1 cellular context compared by ENCODE assay signal in genomic region chr3:14371573-14372474, GRCh38.
TF ChIP-seq lines count a peak whose summit lies in the region.

No MANE protein-coding gene starts in this region.

TF ChIP-seq in HEK293, 187 proteins besides CTCF, POLR2A, EP300 and RAD21 (continued from another document and continues in another):
- TF ChIP-seq ZNF513 (tag by site-specific recombination; IDR thresholded peaks at IDR 0.05) (no peak), ZBTB11 (tag by site-specific recombination; conservative IDR thresholded peaks at IDR 0.05; ENCODE audit: low read depth) (no peak), OSR2 (tag by site-specific recombination; IDR thresholded peaks at IDR 0.05) (no peak; the same call in none of the 2 replicates), ZNF747 (tag by site-specific recombination; IDR thresholded peaks at IDR 0.05) (no peak), ZNF777 (tag by site-specific recombination; IDR thresholded peaks at IDR 0.05; ENCODE audit: borderline replicate concordance) (no peak), ZNF223 (tag by site-specific recombination; IDR thresholded peaks at IDR 0.05) (no peak), TSHZ1 (tag by site-specific recombination; IDR thresholded peaks at IDR 0.05; ENCODE audit: borderline replicate concordance) (peak; percentile 77), ZNF18 (tag by site-specific recombination; IDR thresholded peaks at IDR 0.05) (no peak), ZNF174 (tag by site-specific recombination; IDR thresholded peaks at IDR 0.05) (no peak), ZNF600 (tag by site-specific recombination; IDR thresholded peaks at IDR 0.05) (peak; percentile 80), ZNF449 (tag by site-specific recombination; IDR thresholded peaks at IDR 0.05) (no peak; the same call in 1 of the 2 replicates), ZSCAN16 (tag by site-specific recombination; IDR thresholded peaks at IDR 0.05) (no peak), ZEB2 (tag by site-specific recombination; IDR thresholded peaks at IDR 0.05) (peak; percentile 90), ZNF112 (tag by site-specific recombination; IDR thresholded peaks at IDR 0.05) (no peak), ZNF501 (tag by site-specific recombination; IDR thresholded peaks at IDR 0.05) (peak; percentile 72; the same call in 1 of the 2 replicates), HOXD13 (CRISPR knock-in tag; IDR thresholded peaks at IDR 0.05; ENCODE audit: borderline replicate concordance) (no peak), ZBTB10 (tag by site-specific recombination; IDR thresholded peaks at IDR 0.05) (no peak), ZNF544 (tag by site-specific recombination; IDR thresholded peaks at IDR 0.05) (no peak), ZNF629 (tag by site-specific recombination; IDR thresholded peaks at IDR 0.05) (peak; percentile 95), PRDM6 (tag by site-specific recombination; IDR thresholded peaks at IDR 0.05) (no peak), HOXC10 (CRISPR knock-in tag; IDR thresholded peaks at IDR 0.05) (no peak), GLIS1 (tag by site-specific recombination; IDR thresholded peaks at IDR 0.05) (peak; percentile 92), ZNF311 (tag by site-specific recombination; IDR thresholded peaks at IDR 0.05; ENCODE audit: borderline replicate concordance) (no peak), TRIM28 (IDR thresholded peaks at IDR 0.05; ENCODE audit: borderline replicate concordance, low read length) (peak; percentile 43; the same call in 1 of the 2 replicates), FEZF1 (tag by site-specific recombination; IDR thresholded peaks at IDR 0.05) (0 out of 2 replicates have a peak, but pooled peaks have one; percentile 28), ELK4 (IDR thresholded peaks at IDR 0.05; ENCODE audit: borderline replicate concordance, low read depth, low read length) (no peak), ZNF791 (tag by site-specific recombination; IDR thresholded peaks at IDR 0.05) (no peak), ZNF701 (tag by site-specific recombination; IDR thresholded peaks at IDR 0.05) (no peak), KLF1 (tag by site-specific recombination; IDR thresholded peaks at IDR 0.05) (peak; percentile 80), GLIS2 (tag by site-specific recombination; IDR thresholded peaks at IDR 0.05) (peak; percentile 88), ZNF202 (tag by site-specific recombination; IDR thresholded peaks at IDR 0.05; ENCODE audit: borderline replicate concordance) (no peak), SCRT1 (tag by site-specific recombination; IDR thresholded peaks at IDR 0.05; ENCODE audit: borderline replicate concordance) (peak; percentile 69; the same call in 1 of the 2 replicates), ZNF274 (IDR thresholded peaks at IDR 0.05; ENCODE audit: low read length) (no peak), ZNF274 (tag by site-specific recombination; IDR thresholded peaks at IDR 0.05; ENCODE audit: borderline replicate concordance) (no peak), YY1 (tag by site-specific recombination; IDR thresholded peaks at IDR 0.05) (0 out of 2 replicates have a peak, but pooled peaks have one; percentile 18), ZNF624 (tag by site-specific recombination; IDR thresholded peaks at IDR 0.05) (no peak), ZBTB48 (tag by site-specific recombination; IDR thresholded peaks at IDR 0.05) (no peak), REPIN1 (tag by site-specific recombination; IDR thresholded peaks at IDR 0.05; ENCODE audit: low read depth) (no peak), TCF7L2 (IDR thresholded peaks at IDR 0.05; ENCODE audit: borderline replicate concordance, low read depth, low read length) (no peak), IKZF3 (tag by site-specific recombination; IDR thresholded peaks at IDR 0.05) (no peak), BCL6B (tag by site-specific recombination; IDR thresholded peaks at IDR 0.05) (no peak), KLF9 (tag by site-specific recombination; IDR thresholded peaks at IDR 0.05; ENCODE audit: low read depth) (peak; percentile 57), ZNF792 (tag by site-specific recombination; IDR thresholded peaks at IDR 0.05) (no peak), MZF1 (tag by site-specific recombination; IDR thresholded peaks at IDR 0.05; ENCODE audit: borderline replicate concordance) (peak; percentile 71; the same call in 1 of the 2 replicates), ZNF19 (tag by site-specific recombination; IDR thresholded peaks at IDR 0.05; ENCODE audit: low read depth) (no peak), ZNF426 (tag by site-specific recombination; IDR thresholded peaks at IDR 0.05) (no peak), YY2 (tag by site-specific recombination; IDR thresholded peaks at IDR 0.05) (no peak), ZNF114 (tag by site-specific recombination; IDR thresholded peaks at IDR 0.05) (no peak)
